ENCODE assay signal across 8 cellular contexts in the genomic region with DNA sequence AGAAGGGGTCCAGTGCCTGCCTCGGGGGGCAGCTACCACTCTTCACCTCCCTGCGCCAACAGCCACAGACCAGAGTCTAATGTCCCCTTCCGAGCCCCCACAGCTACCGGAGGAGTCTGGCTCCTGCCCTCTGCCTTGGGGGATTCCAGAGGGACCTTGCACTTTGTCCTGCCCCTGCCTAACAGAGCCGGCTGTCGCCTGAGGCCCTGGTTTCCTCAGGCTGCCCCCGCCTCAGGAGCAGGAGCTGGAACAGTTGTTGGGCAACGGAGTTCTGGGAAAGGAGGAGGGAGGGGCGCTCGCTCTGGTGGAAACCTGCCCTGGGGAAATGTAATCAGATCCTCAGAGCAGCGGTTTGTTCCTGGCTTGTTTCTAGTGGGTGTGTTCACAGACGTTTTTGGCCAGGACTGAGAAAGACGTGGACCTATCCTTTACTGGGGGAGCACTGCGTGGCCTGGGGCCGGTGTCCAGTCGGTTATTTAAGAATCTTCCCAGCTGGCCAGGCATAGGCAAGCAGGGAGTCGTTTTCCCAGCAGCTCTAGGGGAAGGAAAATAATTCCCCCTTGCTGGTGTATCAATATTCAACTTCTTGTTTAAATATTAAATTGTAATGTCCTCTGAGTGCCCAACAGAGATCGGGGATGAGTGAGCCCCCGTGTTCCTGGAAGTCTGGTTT. TPM values are rescaled to one million over a fixed set of nuclear protein-coding genes. Genes with fewer than 3 reads are reported as not detected.
DNase-seq lines count a peak whose midpoint lies in the region; ATAC-seq lines count a peak whose summit lies in the region.

No MANE protein-coding gene starts in this region.

- DNase-seq in HCEC 1CT (peak; percentile 74), NT2/D1 (ENCODE audit: low read depth, low spot score) (peak; percentile 33), epithelial cell of prostate (ENCODE audit: low read depth, low spot score) (peak; percentile 41), mucosa of gallbladder (ENCODE audit: low spot score) (peak; percentile 84)
- no peak for DNase-seq in activated CD4-positive, alpha-beta memory T cell treated with anti-CD3 and anti-CD28 coated beads for 36 hours
- DNase-seq in activated naive CD4-positive, alpha-beta T cell treated with anti-CD3 and anti-CD28 coated beads, Interleukin-2, amount 50 U/mL, for 16 hours, result no peak

- no peaks in the 10 kb centered on the region for H3K9me3 ChIP-seq in NT2/D1 (ENCODE audit: insufficient read depth, low read length)

- peak overlapping the region; percentile 50 for H3K9ac ChIP-seq in NT2/D1 (ENCODE audit: insufficient read length, low read depth)

- ATAC-seq in GM18520 (IDR thresholded peaks at IDR 0.05; ENCODE audit: unreplicated experiment) (no peak), HG02588 (IDR thresholded peaks at IDR 0.05; ENCODE audit: unreplicated experiment) (no peak)

- H3K36me3 Mint-ChIP-seq in activated CD4-positive, alpha-beta memory T cell treated with anti-CD3 and anti-CD28 coated beads for 36 hours, result no peaks in the 10 kb centered on the region

- H3K4me3 Mint-ChIP-seq in activated CD4-positive, alpha-beta memory T cell treated with anti-CD3 and anti-CD28 coated beads for 36 hours, result no peak overlapping the region

- no peak overlapping the region for H3K27ac Mint-ChIP-seq in activated CD4-positive, alpha-beta memory T cell treated with anti-CD3 and anti-CD28 coated beads for 36 hours

- no peaks in the 10 kb centered on the region for H3K4me1 Mint-ChIP-seq in activated CD4-positive, alpha-beta memory T cell treated with anti-CD3 and anti-CD28 coated beads for 36 hours (ENCODE audit: low read depth)

- no peaks in the 10 kb centered on the region for H3K27me3 Mint-ChIP-seq in activated CD4-positive, alpha-beta memory T cell treated with anti-CD3 and anti-CD28 coated beads for 36 hours

- POLR2A ChIA-PET in activated CD4-positive, alpha-beta memory T cell treated with anti-CD3 and anti-CD28 coated beads for 36 hours (lab: Charles Lee), result no interaction called here

- intact Hi-C loops in activated CD4-positive, alpha-beta memory T cell treated with anti-CD3 and anti-CD28 coated beads for 36 hours (cut with micrococcal nuclease), result no loop called here

- H3K9me3 Mint-ChIP-seq in activated CD4-positive, alpha-beta memory T cell treated with anti-CD3 and anti-CD28 coated beads for 36 hours, result no peaks in the 10 kb centered on the region

- CTCF ChIA-PET in activated CD4-positive, alpha-beta memory T cell treated with anti-CD3 and anti-CD28 coated beads for 36 hours (lab: Charles Lee), result no interaction called here

- peaks cover 9% of the 10 kb centered on the region for H3K4me1 ChIP-seq in NT2/D1 (ENCODE audit: insufficient read depth, insufficient read length)

- H3K27me3 ChIP-seq in NT2/D1 (ENCODE audit: insufficient read depth, insufficient read length), result no peaks in the 10 kb centered on the region

- H3K36me3 ChIP-seq in NT2/D1 (ENCODE audit: insufficient read depth, insufficient read length, low read length), result no peaks in the 10 kb centered on the region

- no peak overlapping the region for H3K4me3 ChIP-seq in NT2/D1 (ENCODE audit: insufficient read length, low read depth)

- H3K27ac ChIP-seq in epithelial cell of prostate, result peak overlapping the region; percentile 56

RNA-seq across cellular contexts. Expression of a gene that starts 32.3 kb away (rescaled TPM):
- total RNA-seq in mucosa of gallbladder, result 8.7 TPM
- not detected for total RNA-seq in activated CD4-positive, alpha-beta memory T cell treated with anti-CD3 and anti-CD28 coated beads for 36 hours

RNA-seq across cellular contexts. Expression of a gene that starts 39.2 kb away (rescaled TPM):
- 240 TPM for total RNA-seq in mucosa of gallbladder
- 10 to 100 TPM; 73.7 to 77.6 TPM for total RNA-seq in activated CD4-positive, alpha-beta memory T cell treated with anti-CD3 and anti-CD28 coated beads for 36 hours

RNA-seq across cellular contexts. Expression of a gene that starts 48.0 kb away (rescaled TPM):
- 1.7 TPM for total RNA-seq in mucosa of gallbladder
- total RNA-seq in activated CD4-positive, alpha-beta memory T cell treated with anti-CD3 and anti-CD28 coated beads for 36 hours, result under 1 TPM; 0.38 to 0.51 TPM

Comparison
In these comparisons a context has a peak if more than half of its experiments do, and no peak if none do; other contexts are left out.
1. DNase-seq: peak in HCEC 1CT (single experiment), NT2/D1 (single experiment), epithelial cell of prostate (single experiment) and mucosa of gallbladder (single experiment); none in activated CD4-positive, alpha-beta memory T cell treated with anti-CD3 and anti-CD28 coated beads for 36 hours (single experiment) and activated naive CD4-positive, alpha-beta T cell treated with anti-CD3 and anti-CD28 coated beads, Interleukin-2, amount 50 U/mL, for 16 hours (single experiment).